1 cellular context compared by ENCODE assay signal in the genomic region with DNA sequence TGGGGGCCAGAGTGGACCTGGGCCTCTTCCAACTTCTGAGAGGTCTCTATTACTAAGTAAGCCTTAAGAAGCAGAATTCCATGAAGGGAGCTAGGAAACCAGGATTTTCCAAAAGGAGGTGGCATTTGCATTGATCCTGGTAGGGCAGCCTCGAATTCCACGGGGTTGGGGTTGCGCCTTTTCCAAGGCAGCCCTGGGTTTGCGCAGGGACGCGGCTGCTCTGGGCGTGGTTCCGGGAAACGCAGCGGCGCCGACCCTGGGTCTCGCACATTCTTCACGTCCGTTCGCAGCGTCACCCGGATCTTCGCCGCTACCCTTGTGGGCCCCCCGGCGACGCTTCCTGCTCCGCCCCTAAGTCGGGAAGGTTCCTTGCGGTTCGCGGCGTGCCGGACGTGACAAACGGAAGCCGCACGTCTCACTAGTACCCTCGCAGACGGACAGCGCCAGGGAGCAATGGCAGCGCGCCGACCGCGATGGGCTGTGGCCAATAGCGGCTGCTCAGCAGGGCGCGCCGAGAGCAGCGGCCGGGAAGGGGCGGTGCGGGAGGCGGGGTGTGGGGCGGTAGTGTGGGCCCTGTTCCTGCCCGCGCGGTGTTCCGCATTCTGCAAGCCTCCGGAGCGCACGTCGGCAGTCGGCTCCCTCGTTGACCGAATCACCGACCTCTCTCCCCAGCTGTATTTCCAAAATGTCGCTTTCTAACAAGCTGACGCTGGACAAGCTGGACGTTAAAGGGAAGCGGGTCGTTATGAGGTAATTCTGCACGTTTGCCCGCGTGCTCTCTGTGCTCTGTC.
TF ChIP-seq lines count a peak whose summit lies in the region.

A gene (plus strand): TSS at position 593 of the 791 bp plus-strand sequence. CDS start 93 bp downstream, at position 686.

TF ChIP-seq in K562, 482 proteins besides CTCF, POLR2A, EP300 and RAD21 (continued from another document and continues in another):
- TF ChIP-seq, protein P1, sequence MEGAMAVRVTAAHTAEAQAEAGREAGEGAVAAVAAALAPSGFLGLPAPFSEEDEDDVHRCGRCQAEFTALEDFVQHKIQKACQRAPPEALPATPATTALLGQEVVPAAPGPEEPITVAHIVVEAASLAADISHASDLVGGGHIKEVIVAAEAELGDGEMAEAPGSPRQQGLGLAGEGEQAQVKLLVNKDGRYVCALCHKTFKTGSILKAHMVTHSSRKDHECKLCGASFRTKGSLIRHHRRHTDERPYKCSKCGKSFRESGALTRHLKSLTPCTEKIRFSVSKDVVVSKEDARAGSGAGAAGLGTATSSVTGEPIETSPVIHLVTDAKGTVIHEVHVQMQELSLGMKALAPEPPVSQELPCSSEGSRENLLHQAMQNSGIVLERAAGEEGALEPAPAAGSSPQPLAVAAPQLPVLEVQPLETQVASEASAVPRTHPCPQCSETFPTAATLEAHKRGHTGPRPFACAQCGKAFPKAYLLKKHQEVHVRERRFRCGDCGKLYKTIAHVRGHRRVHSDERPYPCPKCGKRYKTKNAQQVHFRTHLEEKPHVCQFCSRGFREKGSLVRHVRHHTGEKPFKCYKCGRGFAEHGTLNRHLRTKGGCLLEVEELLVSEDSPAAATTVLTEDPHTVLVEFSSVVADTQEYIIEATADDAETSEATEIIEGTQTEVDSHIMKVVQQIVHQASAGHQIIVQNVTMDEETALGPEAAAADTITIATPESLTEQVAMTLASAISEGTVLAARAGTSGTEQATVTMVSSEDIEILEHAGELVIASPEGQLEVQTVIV (CRISPR knock-in tag; IDR thresholded peaks at IDR 0.05; ENCODE audit: borderline replicate concordance) = no peak
- TF ChIP-seq FOSL1 (tag; conservative IDR thresholded peaks at IDR 0.05) (no peak), BRD9 (IDR thresholded peaks at IDR 0.05; ENCODE audit: low read depth, partially characterized antibody) (no peak), TRIM24 (IDR thresholded peaks at IDR 0.05) (peak in 1 of 2 experiments; percentile 91; a peak in 2 of 4 replicates), ZNF311 (CRISPR knock-in tag; IDR thresholded peaks at IDR 0.05) (no peak), TOE1 (IDR thresholded peaks at IDR 0.05; ENCODE audit: borderline replicate concordance) (no peak), TOE1 (CRISPR knock-in tag; IDR thresholded peaks at IDR 0.05; ENCODE audit: borderline replicate concordance, low read depth) (no peak), ZNF232 (CRISPR knock-in tag; IDR thresholded peaks at IDR 0.05) (no peak), ZFX (CRISPR knock-in tag; IDR thresholded peaks at IDR 0.05) (peak; percentile 65), GABPA (tag; conservative IDR thresholded peaks at IDR 0.05; ENCODE audit: low read depth) (peak; percentile 94), ZNF41 (CRISPR knock-in tag; conservative IDR thresholded peaks at IDR 0.05) (no peak), ZNF586 (CRISPR knock-in tag; conservative IDR thresholded peaks at IDR 0.05) (no peak), ILK (tag; IDR thresholded peaks at IDR 0.05; ENCODE audit: borderline replicate concordance, low read depth) (no peak), SMARCB1 (IDR thresholded peaks at IDR 0.05; ENCODE audit: insufficient read length, low read depth) (no peak), ZNF133 (CRISPR knock-in tag; IDR thresholded peaks at IDR 0.05) (no peak), SRF (CRISPR knock-in tag; IDR thresholded peaks at IDR 0.05) (peak in 1 of 2 experiments; percentile 72; a peak in 2 of 4 replicates), ZKSCAN1 (IDR thresholded peaks at IDR 0.05; ENCODE audit: low read depth, low read length) (no peak), HMG20B (CRISPR knock-in tag; IDR thresholded peaks at IDR 0.05) (no peak), HDAC8 (tag; IDR thresholded peaks at IDR 0.05) (no peak), ZNF134 (CRISPR knock-in tag; conservative IDR thresholded peaks at IDR 0.05) (no peak), ZNF644 (tag; IDR thresholded peaks at IDR 0.05; ENCODE audit: low read depth) (no peak), JUND (IDR thresholded peaks at IDR 0.05; ENCODE audit: borderline replicate concordance, low read depth, low read length) (no peak), JUND (tag; IDR thresholded peaks at IDR 0.05; ENCODE audit: borderline replicate concordance, low read depth, low read length) (no peak; the same call in 2 of the 3 replicates), GATAD2A (IDR thresholded peaks at IDR 0.05) (no peak), ZNF212 (CRISPR knock-in tag; IDR thresholded peaks at IDR 0.05) (no peak), MCM7 (IDR thresholded peaks at IDR 0.05) (no peak), IRF2 (CRISPR knock-in tag; IDR thresholded peaks at IDR 0.05) (no peak), FOXA3 (CRISPR knock-in tag; conservative IDR thresholded peaks at IDR 0.05 in 1 of 2, IDR thresholded peaks at IDR 0.05 in 1 of 2) (no peak), LARP7 (IDR thresholded peaks at IDR 0.05) (no peak), ARID2 (IDR thresholded peaks at IDR 0.05) (no peak), ZNF699 (CRISPR knock-in tag; IDR thresholded peaks at IDR 0.05; ENCODE audit: insufficient replicate concordance) (no peak), KDM4B (IDR thresholded peaks at IDR 0.05; ENCODE audit: borderline replicate concordance in 2 of 2, low read depth in 1 of 2) (peak in 1 of 2 experiments; percentile 60; a peak in 1 of 4 replicates), ZBTB1 (CRISPR knock-in tag; IDR thresholded peaks at IDR 0.05; ENCODE audit: borderline replicate concordance, low read depth) (no peak), ZNF140 (CRISPR knock-in tag; IDR thresholded peaks at IDR 0.05) (no peak), TBL1XR1 (IDR thresholded peaks at IDR 0.05; ENCODE audit: low read length in 2 of 2) (no peak), PHB (CRISPR knock-in tag; IDR thresholded peaks at IDR 0.05) (no peak)
- TF ChIP-seq, protein P2, sequence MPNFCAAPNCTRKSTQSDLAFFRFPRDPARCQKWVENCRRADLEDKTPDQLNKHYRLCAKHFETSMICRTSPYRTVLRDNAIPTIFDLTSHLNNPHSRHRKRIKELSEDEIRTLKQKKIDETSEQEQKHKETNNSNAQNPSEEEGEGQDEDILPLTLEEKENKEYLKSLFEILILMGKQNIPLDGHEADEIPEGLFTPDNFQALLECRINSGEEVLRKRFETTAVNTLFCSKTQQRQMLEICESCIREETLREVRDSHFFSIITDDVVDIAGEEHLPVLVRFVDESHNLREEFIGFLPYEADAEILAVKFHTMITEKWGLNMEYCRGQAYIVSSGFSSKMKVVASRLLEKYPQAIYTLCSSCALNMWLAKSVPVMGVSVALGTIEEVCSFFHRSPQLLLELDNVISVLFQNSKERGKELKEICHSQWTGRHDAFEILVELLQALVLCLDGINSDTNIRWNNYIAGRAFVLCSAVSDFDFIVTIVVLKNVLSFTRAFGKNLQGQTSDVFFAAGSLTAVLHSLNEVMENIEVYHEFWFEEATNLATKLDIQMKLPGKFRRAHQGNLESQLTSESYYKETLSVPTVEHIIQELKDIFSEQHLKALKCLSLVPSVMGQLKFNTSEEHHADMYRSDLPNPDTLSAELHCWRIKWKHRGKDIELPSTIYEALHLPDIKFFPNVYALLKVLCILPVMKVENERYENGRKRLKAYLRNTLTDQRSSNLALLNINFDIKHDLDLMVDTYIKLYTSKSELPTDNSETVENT (CRISPR knock-in tag; IDR thresholded peaks at IDR 0.05) = no peak
- TF ChIP-seq, protein P3, sequence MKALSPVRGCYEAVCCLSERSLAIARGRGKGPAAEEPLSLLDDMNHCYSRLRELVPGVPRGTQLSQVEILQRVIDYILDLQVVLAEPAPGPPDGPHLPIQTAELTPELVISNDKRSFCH (CRISPR knock-in tag; IDR thresholded peaks at IDR 0.05) = no peak
- TF ChIP-seq, protein P3 (tag; IDR thresholded peaks at IDR 0.05) = no peak
- TF ChIP-seq, protein P4, sequence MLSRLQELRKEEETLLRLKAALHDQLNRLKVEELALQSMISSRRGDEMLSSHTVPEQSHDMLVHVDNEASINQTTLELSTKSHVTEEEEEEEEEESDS (CRISPR knock-in tag; IDR thresholded peaks at IDR 0.05) = no peak
- TF ChIP-seq, protein P5, sequence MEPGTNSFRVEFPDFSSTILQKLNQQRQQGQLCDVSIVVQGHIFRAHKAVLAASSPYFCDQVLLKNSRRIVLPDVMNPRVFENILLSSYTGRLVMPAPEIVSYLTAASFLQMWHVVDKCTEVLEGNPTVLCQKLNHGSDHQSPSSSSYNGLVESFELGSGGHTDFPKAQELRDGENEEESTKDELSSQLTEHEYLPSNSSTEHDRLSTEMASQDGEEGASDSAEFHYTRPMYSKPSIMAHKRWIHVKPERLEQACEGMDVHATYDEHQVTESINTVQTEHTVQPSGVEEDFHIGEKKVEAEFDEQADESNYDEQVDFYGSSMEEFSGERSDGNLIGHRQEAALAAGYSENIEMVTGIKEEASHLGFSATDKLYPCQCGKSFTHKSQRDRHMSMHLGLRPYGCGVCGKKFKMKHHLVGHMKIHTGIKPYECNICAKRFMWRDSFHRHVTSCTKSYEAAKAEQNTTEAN (CRISPR knock-in tag; IDR thresholded peaks at IDR 0.05) = no peak
- TF ChIP-seq, protein P6, sequence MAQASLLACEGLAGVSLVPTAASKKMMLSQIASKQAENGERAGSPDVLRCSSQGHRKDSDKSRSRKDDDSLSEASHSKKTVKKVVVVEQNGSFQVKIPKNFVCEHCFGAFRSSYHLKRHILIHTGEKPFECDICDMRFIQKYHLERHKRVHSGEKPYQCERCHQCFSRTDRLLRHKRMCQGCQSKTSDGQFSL (CRISPR knock-in tag; IDR thresholded peaks at IDR 0.05) = no peak
- TF ChIP-seq, protein P6 (tag; IDR thresholded peaks at IDR 0.05) = no peak
- TF ChIP-seq, protein P7, sequence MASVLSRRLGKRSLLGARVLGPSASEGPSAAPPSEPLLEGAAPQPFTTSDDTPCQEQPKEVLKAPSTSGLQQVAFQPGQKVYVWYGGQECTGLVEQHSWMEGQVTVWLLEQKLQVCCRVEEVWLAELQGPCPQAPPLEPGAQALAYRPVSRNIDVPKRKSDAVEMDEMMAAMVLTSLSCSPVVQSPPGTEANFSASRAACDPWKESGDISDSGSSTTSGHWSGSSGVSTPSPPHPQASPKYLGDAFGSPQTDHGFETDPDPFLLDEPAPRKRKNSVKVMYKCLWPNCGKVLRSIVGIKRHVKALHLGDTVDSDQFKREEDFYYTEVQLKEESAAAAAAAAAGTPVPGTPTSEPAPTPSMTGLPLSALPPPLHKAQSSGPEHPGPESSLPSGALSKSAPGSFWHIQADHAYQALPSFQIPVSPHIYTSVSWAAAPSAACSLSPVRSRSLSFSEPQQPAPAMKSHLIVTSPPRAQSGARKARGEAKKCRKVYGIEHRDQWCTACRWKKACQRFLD (CRISPR knock-in tag; IDR thresholded peaks at IDR 0.05) = no peak
- TF ChIP-seq, protein P8, sequence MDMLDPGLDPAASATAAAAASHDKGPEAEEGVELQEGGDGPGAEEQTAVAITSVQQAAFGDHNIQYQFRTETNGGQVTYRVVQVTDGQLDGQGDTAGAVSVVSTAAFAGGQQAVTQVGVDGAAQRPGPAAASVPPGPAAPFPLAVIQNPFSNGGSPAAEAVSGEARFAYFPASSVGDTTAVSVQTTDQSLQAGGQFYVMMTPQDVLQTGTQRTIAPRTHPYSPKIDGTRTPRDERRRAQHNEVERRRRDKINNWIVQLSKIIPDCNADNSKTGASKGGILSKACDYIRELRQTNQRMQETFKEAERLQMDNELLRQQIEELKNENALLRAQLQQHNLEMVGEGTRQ (CRISPR knock-in tag; IDR thresholded peaks at IDR 0.05) = no peak
- TF ChIP-seq, protein P9, sequence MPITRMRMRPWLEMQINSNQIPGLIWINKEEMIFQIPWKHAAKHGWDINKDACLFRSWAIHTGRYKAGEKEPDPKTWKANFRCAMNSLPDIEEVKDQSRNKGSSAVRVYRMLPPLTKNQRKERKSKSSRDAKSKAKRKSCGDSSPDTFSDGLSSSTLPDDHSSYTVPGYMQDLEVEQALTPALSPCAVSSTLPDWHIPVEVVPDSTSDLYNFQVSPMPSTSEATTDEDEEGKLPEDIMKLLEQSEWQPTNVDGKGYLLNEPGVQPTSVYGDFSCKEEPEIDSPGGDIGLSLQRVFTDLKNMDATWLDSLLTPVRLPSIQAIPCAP (CRISPR knock-in tag; IDR thresholded peaks at IDR 0.05; ENCODE audit: borderline replicate concordance) = no peak
- TF ChIP-seq, protein P10, sequence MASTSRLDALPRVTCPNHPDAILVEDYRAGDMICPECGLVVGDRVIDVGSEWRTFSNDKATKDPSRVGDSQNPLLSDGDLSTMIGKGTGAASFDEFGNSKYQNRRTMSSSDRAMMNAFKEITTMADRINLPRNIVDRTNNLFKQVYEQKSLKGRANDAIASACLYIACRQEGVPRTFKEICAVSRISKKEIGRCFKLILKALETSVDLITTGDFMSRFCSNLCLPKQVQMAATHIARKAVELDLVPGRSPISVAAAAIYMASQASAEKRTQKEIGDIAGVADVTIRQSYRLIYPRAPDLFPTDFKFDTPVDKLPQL (IDR thresholded peaks at IDR 0.05; ENCODE audit: extremely low read depth, insufficient read length) = peak; percentile 19
- TF ChIP-seq, protein P11, sequence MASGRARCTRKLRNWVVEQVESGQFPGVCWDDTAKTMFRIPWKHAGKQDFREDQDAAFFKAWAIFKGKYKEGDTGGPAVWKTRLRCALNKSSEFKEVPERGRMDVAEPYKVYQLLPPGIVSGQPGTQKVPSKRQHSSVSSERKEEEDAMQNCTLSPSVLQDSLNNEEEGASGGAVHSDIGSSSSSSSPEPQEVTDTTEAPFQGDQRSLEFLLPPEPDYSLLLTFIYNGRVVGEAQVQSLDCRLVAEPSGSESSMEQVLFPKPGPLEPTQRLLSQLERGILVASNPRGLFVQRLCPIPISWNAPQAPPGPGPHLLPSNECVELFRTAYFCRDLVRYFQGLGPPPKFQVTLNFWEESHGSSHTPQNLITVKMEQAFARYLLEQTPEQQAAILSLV (tag; IDR thresholded peaks at IDR 0.05) = no peak
- TF ChIP-seq, protein P12, sequence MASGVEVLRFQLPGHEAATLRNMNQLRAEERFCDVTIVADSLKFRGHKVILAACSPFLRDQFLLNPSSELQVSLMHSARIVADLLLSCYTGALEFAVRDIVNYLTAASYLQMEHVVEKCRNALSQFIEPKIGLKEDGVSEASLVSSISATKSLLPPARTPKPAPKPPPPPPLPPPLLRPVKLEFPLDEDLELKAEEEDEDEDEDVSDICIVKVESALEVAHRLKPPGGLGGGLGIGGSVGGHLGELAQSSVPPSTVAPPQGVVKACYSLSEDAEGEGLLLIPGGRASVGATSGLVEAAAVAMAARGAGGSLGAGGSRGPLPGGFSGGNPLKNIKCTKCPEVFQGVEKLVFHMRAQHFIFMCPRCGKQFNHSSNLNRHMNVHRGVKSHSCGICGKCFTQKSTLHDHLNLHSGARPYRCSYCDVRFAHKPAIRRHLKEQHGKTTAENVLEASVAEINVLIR (CRISPR knock-in tag; IDR thresholded peaks at IDR 0.05) = no peak
- TF ChIP-seq, protein P13, sequence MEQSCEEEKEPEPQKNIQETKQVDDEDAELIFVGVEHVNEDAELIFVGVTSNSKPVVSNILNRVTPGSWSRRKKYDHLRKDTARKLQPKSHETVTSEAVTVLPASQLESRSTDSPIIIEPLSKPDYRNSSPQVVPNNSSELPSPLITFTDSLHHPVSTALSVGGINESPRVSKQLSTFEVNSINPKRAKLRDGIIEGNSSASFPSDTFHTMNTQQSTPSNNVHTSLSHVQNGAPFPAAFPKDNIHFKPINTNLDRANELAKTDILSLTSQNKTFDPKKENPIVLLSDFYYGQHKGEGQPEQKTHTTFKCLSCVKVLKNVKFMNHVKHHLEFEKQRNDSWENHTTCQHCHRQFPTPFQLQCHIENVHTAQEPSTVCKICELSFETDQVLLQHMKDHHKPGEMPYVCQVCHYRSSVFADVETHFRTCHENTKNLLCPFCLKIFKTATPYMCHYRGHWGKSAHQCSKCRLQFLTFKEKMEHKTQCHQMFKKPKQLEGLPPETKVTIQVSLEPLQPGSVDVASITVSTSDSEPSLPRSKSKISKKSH (CRISPR knock-in tag; IDR thresholded peaks at IDR 0.05) = no peak
